In the genomic region with DNA sequence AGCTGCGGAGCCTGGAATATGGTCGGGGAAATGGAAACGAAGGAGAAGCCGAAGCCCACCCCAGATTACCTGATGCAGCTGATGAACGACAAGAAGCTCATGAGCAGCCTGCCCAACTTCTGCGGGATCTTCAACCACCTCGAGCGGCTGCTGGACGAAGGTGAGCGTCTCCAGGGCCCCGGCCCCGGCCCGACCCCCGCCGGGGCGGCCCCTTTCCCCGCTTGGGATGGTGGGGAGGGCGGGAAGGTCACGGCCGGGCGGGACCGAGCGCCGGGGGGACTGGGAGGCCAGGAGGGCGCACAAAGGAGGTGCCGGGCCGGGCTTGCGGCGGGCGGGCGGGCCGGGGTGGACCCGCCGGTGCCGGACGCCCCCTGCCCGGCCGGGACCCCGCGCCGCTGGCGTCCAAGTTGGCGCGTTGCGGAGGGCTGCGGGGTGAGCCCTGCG, we compare ENCODE assay signal across 8 cellular contexts. TPM values are rescaled to one million over a fixed set of nuclear protein-coding genes. Genes with fewer than 3 reads are reported as not detected.
DNase-seq lines count a peak whose midpoint lies in the region; ATAC-seq and TF ChIP-seq lines count a peak whose summit lies in the region.

No MANE protein-coding gene starts in this region.

- H3K4me3 Mint-ChIP-seq in CD8-positive, alpha-beta T cell: peak overlapping the region; percentile 89
- peak overlapping the region; percentile 59 for H3K4me3 Mint-ChIP-seq in natural killer cell treated with Interleukin-12 subunit alpha and Interleukin-12 subunit beta and Interleukin-15 and Interleukin-18, amount 100 ng/mL, for 72 hours

- no peaks in the 10 kb centered on the region for H3K9me3 ChIP-seq in CD8-positive, alpha-beta T cell (ENCODE audit: low read length)

- POLR2A ChIA-PET in CD8-positive, alpha-beta T cell (lab: Charles Lee): interaction anchor here (0.6 to 1.2 kb wide), 3 partner anchors 9 to 41 kb away, joined by 4 to 7 read pairs (median 5); no protein-coding TSS in a partner anchor

- no peaks in the 10 kb centered on the region for H3K9me3 Mint-ChIP-seq in CD8-positive, alpha-beta T cell
- H3K9me3 Mint-ChIP-seq in natural killer cell treated with Interleukin-12 subunit alpha and Interleukin-12 subunit beta and Interleukin-15 and Interleukin-18, amount 100 ng/mL, for 72 hours: no peaks in the 10 kb centered on the region

- no peak for ATAC-seq in CD8-positive, alpha-beta T cell
- no peak for ATAC-seq in natural killer cell treated with Interleukin-12 subunit alpha and Interleukin-12 subunit beta and Interleukin-15 and Interleukin-18, amount 100 ng/mL, for 72 hours
- no peak for ATAC-seq in omental fat pad (ENCODE audit: low FRiP score)

- peak overlapping the region; percentile 77 for H3K4me3 ChIP-seq in CD8-positive, alpha-beta T cell (ENCODE audit: low read depth, low read length)
- H3K4me3 ChIP-seq in H7 (ENCODE audit: insufficient read depth, low read depth, low read length): peak overlapping the region; percentile 93
- H3K4me3 ChIP-seq in dorsolateral prefrontal cortex: peak overlapping the region; percentile 53 to 98 (median 86)

- H3K4me1 ChIP-seq in CD8-positive, alpha-beta T cell (ENCODE audit: insufficient read depth, low read length): peaks cover 32% of the 10 kb centered on the region

- peaks cover 43% of the 10 kb centered on the region for H3K4me1 Mint-ChIP-seq in CD8-positive, alpha-beta T cell (ENCODE audit: low read depth)
- H3K4me1 Mint-ChIP-seq in natural killer cell treated with Interleukin-12 subunit alpha and Interleukin-12 subunit beta and Interleukin-15 and Interleukin-18, amount 100 ng/mL, for 72 hours (ENCODE audit: low read depth in 2 of 2): peaks cover 48 to 54% of the 10 kb centered on the region in 2 donors

- TF ChIP-seq CTCF in CD8-positive, alpha-beta T cell (IDR thresholded peaks at IDR 0.05): no peak
- no peak for TF ChIP-seq CTCF in dorsolateral prefrontal cortex (IDR thresholded peaks at IDR 0.05 in 54 of 56, conservative IDR thresholded peaks at IDR 0.05 in 2 of 56; ENCODE audit: low read depth in 1 of 56, partially characterized antibody in 56 of 56)
- TF ChIP-seq CTCF in omental fat pad (IDR thresholded peaks at IDR 0.05): no peak

- H3K27ac ChIP-seq in CD8-positive, alpha-beta T cell (ENCODE audit: low read depth, low read length): peak overlapping the region; percentile 66
- H3K27ac ChIP-seq in dorsolateral prefrontal cortex: peak overlapping the region; percentile 91 to 100 (median 99)

- no peaks in the 10 kb centered on the region for H3K27me3 ChIP-seq in CD8-positive, alpha-beta T cell (ENCODE audit: insufficient read depth, low read length)
- H3K27me3 ChIP-seq in H7 (ENCODE audit: control insufficient read depth, insufficient read depth, low read length) (no peaks in the 10 kb centered on the region), dorsolateral prefrontal cortex (no peaks in the 10 kb centered on the region)

- intact Hi-C loops in CD8-positive, alpha-beta T cell (cut with DNase I, micrococcal nuclease): loop anchor here in 1 of 2 experiments (2.0 kb wide), 1 partner anchor 688 kb away; the partner anchor contains the start of genes PACRG and PRKN
- intact Hi-C loops in dorsolateral prefrontal cortex (cut with DNase I): loop anchor here (2.0 to 10.0 kb wide), 7 partner anchors 66 to 1512 kb away; no protein-coding TSS in a partner anchor

- no peaks in the 10 kb centered on the region for H3K36me3 ChIP-seq in CD8-positive, alpha-beta T cell (ENCODE audit: insufficient read depth, low read length)
- H3K36me3 ChIP-seq in H7 (replicated peaks; ENCODE audit: control insufficient read depth, insufficient read depth, low read length): no peaks in the 10 kb centered on the region

- DNase-seq in CD8-positive, alpha-beta T cell: peak in 5 of 7 experiments; percentile 11 to 66 (median 27)
- DNase-seq in H7: peak; percentile 73
- peak in 3 of 5 donors; percentile 13 to 25 (median 20) for DNase-seq in T-helper 1 cell
- DNase-seq in dorsolateral prefrontal cortex: no peak
- DNase-seq in natural killer cell treated with Interleukin-12 subunit alpha and Interleukin-12 subunit beta and Interleukin-15 and Interleukin-18, amount 100 ng/mL, for 72 hours (ENCODE audit: low spot score): no peak
- DNase-seq in foreskin melanocyte: no peak
- DNase-seq in nucleus accumbens (lab: John Stamatoyannopoulos, UW): no peak
- no peak for DNase-seq in omental fat pad (ENCODE audit: low spot score)

- H3K36me3 Mint-ChIP-seq in CD8-positive, alpha-beta T cell: peaks cover 8% of the 10 kb centered on the region
- peaks cover 9% of the 10 kb centered on the region for H3K36me3 Mint-ChIP-seq in natural killer cell treated with Interleukin-12 subunit alpha and Interleukin-12 subunit beta and Interleukin-15 and Interleukin-18, amount 100 ng/mL, for 72 hours

- H3K27ac Mint-ChIP-seq in CD8-positive, alpha-beta T cell: peak overlapping the region; percentile 93
- H3K27ac Mint-ChIP-seq in natural killer cell treated with Interleukin-12 subunit alpha and Interleukin-12 subunit beta and Interleukin-15 and Interleukin-18, amount 100 ng/mL, for 72 hours: peak overlapping the region in 1 of 2 donors; percentile 94

- no peaks in the 10 kb centered on the region for H3K27me3 Mint-ChIP-seq in CD8-positive, alpha-beta T cell (ENCODE audit: low read depth)
- H3K27me3 Mint-ChIP-seq in natural killer cell treated with Interleukin-12 subunit alpha and Interleukin-12 subunit beta and Interleukin-15 and Interleukin-18, amount 100 ng/mL, for 72 hours: peaks cover 6% of the 10 kb centered on the region in 2 donors

- CTCF ChIA-PET in CD8-positive, alpha-beta T cell (lab: Charles Lee): interaction anchor here (0.6 to 3.2 kb wide), 3 partner anchors 45 to 1983 kb away, joined by 3 to 10 read pairs (median 5); no protein-coding TSS in a partner anchor

RNA-seq across cellular contexts. Expression of gene QKI, which starts 0.7 kb away (rescaled TPM):
- 10 to 100 TPM; 67.4 to 70.9 TPM for total RNA-seq in CD8-positive, alpha-beta T cell
- 155 and 200 TPM in 2 replicates for total RNA-seq in H7 (2014; rRNA removed; shearing (Covaris generic))
- 1,000 to 10,000 TPM in 8 of 120 experiments, 100 to 1,000 TPM in 112; 292 to 1,535 (median 581) TPM for total RNA-seq in dorsolateral prefrontal cortex
- total RNA-seq in natural killer cell treated with Interleukin-12 subunit alpha and Interleukin-12 subunit beta and Interleukin-15 and Interleukin-18, amount 100 ng/mL, for 72 hours: 100 to 1,000 TPM in 1 of 2 donors, 10 to 100 TPM in 1; 91.8 to 123 TPM
- 100 to 1,000 TPM; 229 to 300 (median 263) TPM for total RNA-seq in omental fat pad

Comparison
In these comparisons a context has a peak if more than half of its experiments do, and no peak if none do; other contexts are left out.
1. DNase-seq: peak in CD8-positive, alpha-beta T cell (5 of 7), H7 (single experiment) and T-helper 1 cell (3 of 5); none in dorsolateral prefrontal cortex (0 of 10), natural killer cell treated with Interleukin-12 subunit alpha and Interleukin-12 subunit beta and Interleukin-15 and Interleukin-18, amount 100 ng/mL, for 72 hours (single experiment), foreskin melanocyte (single experiment), nucleus accumbens (0 of 56) and omental fat pad (single experiment).
2. Peak in every context shown above with its lines, with median percentiles within 50 percentile points of each other: H3K4me3 ChIP-seq.